Comparison of ENCODE assay signal across 12 cellular contexts in genomic region chr4:164949448-164950118, GRCh38. TPM values are rescaled to one million over a fixed set of nuclear protein-coding genes. Genes with fewer than 3 reads are reported as not detected.
DNase-seq lines count a peak whose midpoint lies in the region; FAIRE-seq and TF ChIP-seq lines count a peak whose summit lies in the region.
"Had no signal": no experiment of that assay in that cellular context is flagged by ENCODE, and none has a peak within 500 bp of the region (broad histone marks: within the 10 kb centered on the region; RNA-seq: fewer than 3 reads in every experiment).

No MANE protein-coding gene starts in this region.

- H3K4me3 ChIP-seq in breast epithelium (no peak overlapping the region), Karpas-422 (ENCODE audit: low read length) (no peak overlapping the region), esophagus squamous epithelium (no peak overlapping the region)

- H3K79me2 ChIP-seq in Karpas-422 (ENCODE audit: low read length) = no peaks in the 10 kb centered on the region

- H3K36me3 Mint-ChIP-seq in MCF 10A (ENCODE audit: insufficient read depth, unreplicated experiment) = no peaks in the 10 kb centered on the region
- H3K36me3 Mint-ChIP-seq: stimulated activated memory B cell treated with anti-CD40 and anti-IgM and Interleukin-4, amounts not matched to agents 10 μg/mL and 1 μg/mL and 100 μg/mL, for 72 hours had no signal

- no peak overlapping the region for H3K4me3 Mint-ChIP-seq in MCF 10A (ENCODE audit: unreplicated experiment)
- H3K4me3 Mint-ChIP-seq: stimulated activated memory B cell treated with anti-CD40 and anti-IgM and Interleukin-4, amounts not matched to agents 10 μg/mL and 1 μg/mL and 100 μg/mL, for 72 hours; T-helper 17 cell had no signal

- no peak for TF ChIP-seq POLR2A in breast epithelium (IDR thresholded peaks at IDR 0.05)
- no peak for TF ChIP-seq POLR2A in esophagus squamous epithelium (IDR thresholded peaks at IDR 0.05)

- no peaks in the 10 kb centered on the region for H3K27me3 ChIP-seq in breast epithelium
- no peaks in the 10 kb centered on the region for H3K27me3 ChIP-seq in Karpas-422 (ENCODE audit: low read length)
- peaks cover 0 to 13% (median 0%) of the 10 kb centered on the region in 4 donors for H3K27me3 ChIP-seq in esophagus squamous epithelium

- WGBS in esophagus squamous epithelium, 2 donors = 11 to 36% methylated on average over 1 of the region's 1 CpG

- no peaks in the 10 kb centered on the region for H3K9me2 ChIP-seq in Karpas-422 (replicated peaks; ENCODE audit: insufficient read depth, low read length)

- FAIRE-seq in endometrium (lab: Jason Lieb, UNC) = peak; percentile 70

- no peaks in the 10 kb centered on the region for H4K20me1 ChIP-seq in Karpas-422 (ENCODE audit: insufficient read depth, low read depth, low read length)

- CTCF ChIA-PET in MCF 10A (lab: Yijun Ruan, JAX) = interaction anchor here (0.6 to 7.3 kb wide), 12 partner anchors 9 to 181 kb away, joined by 3 to 72 read pairs (median 3); no protein-coding TSS in a partner anchor

- no peaks in the 10 kb centered on the region for H3K9me3 Mint-ChIP-seq in MCF 10A (ENCODE audit: unreplicated experiment)
- H3K9me3 Mint-ChIP-seq: stimulated activated memory B cell treated with anti-CD40 and anti-IgM and Interleukin-4, amounts not matched to agents 10 μg/mL and 1 μg/mL and 100 μg/mL, for 72 hours had no signal

- H3K4me2 ChIP-seq in Karpas-422 (ENCODE audit: low read depth, low read length, poor library complexity, severe bottlenecking) = no peak overlapping the region

- H3K9me3 ChIP-seq in breast epithelium = no peaks in the 10 kb centered on the region
- H3K9me3 ChIP-seq in Karpas-422 (ENCODE audit: low read length) = no peaks in the 10 kb centered on the region
- H3K9me3 ChIP-seq in esophagus squamous epithelium = no peaks in the 10 kb centered on the region

- BruUV-seq in MCF 10A (replicated peaks; lab: Mats Ljungman, UMichigan) = no TSS peak

- H3K4me1 Mint-ChIP-seq in MCF 10A (ENCODE audit: insufficient read depth, unreplicated experiment) = no peaks in the 10 kb centered on the region
- H3K4me1 Mint-ChIP-seq: stimulated activated memory B cell treated with anti-CD40 and anti-IgM and Interleukin-4, amounts not matched to agents 10 μg/mL and 1 μg/mL and 100 μg/mL, for 72 hours; T-helper 17 cell had no signal

- H3K4me1 ChIP-seq in breast epithelium = no peaks in the 10 kb centered on the region
- peaks cover 3% of the 10 kb centered on the region; the same call in 1 of the 2 replicates for H3K4me1 ChIP-seq in Karpas-422 (ENCODE audit: low read length)
- H3K4me1 ChIP-seq in esophagus squamous epithelium = no peaks in the 10 kb centered on the region

- intact Hi-C loops in MCF 10A (cut with micrococcal nuclease) = no loop called here
- intact Hi-C loops in breast epithelium (cut with DNase I; ENCODE audit: low total_unique reads) = no loop called here
- intact Hi-C loops in esophagus squamous epithelium (cut with DNase I) = no loop called here

- H2AFZ ChIP-seq in Karpas-422 (ENCODE audit: low read length) = no peak overlapping the region

- POLR2A ChIA-PET in MCF 10A (lab: Yijun Ruan, JAX) = interaction anchor here (0.6 to 1.7 kb wide), 4 partner anchors 10 to 170 kb away, joined by 3 to 4 read pairs (median 4); no protein-coding TSS in a partner anchor

- DNase-seq in MCF 10A (ENCODE audit: unreplicated experiment) = no peak
- no peak for DNase-seq in breast epithelium (ENCODE audit: low spot score in 2 of 2)
- DNase-seq in Karpas-422 = peak; percentile 70
- no peak for DNase-seq in esophagus squamous epithelium (lab: John Stamatoyannopoulos, UW)
- no peak for DNase-seq in SK-N-DZ (ENCODE audit: low spot score)
- no peak for DNase-seq in hippocampal formation (lab: John Stamatoyannopoulos, UW)
- DNase-seq in NCI-H510A treated with DMSO at 0.1 percent for 48 hours (lab: John Stamatoyannopoulos, UW) = no peak
- DNase-seq: cerebellar nuclear complex, GOT3, T-helper 17 cell had no signal

- peak; percentile 32 for TF ChIP-seq CTCF in MCF 10A (IDR thresholded peaks at IDR 0.05; ENCODE audit: unreplicated experiment)
- TF ChIP-seq CTCF in breast epithelium (IDR thresholded peaks at IDR 0.05) = no peak
- TF ChIP-seq CTCF in esophagus squamous epithelium (IDR thresholded peaks at IDR 0.05) = no peak

- no peak overlapping the region for H3K9ac ChIP-seq in Karpas-422 (ENCODE audit: low read length)

- no peaks in the 10 kb centered on the region for H3K27me3 Mint-ChIP-seq in MCF 10A (ENCODE audit: insufficient read depth, unreplicated experiment)

- H3K27ac ChIP-seq in breast epithelium (no peak overlapping the region), Karpas-422 (ENCODE audit: low read length) (no peak overlapping the region), esophagus squamous epithelium (no peak overlapping the region)

- H3K36me3 ChIP-seq in breast epithelium (no peaks in the 10 kb centered on the region), Karpas-422 (ENCODE audit: insufficient read depth, low read length) (no peaks in the 10 kb centered on the region), esophagus squamous epithelium (no peaks in the 10 kb centered on the region)

- H3K27ac Mint-ChIP-seq in MCF 10A (ENCODE audit: low read depth, unreplicated experiment) = no peak overlapping the region
- H3K27ac Mint-ChIP-seq: stimulated activated memory B cell treated with anti-CD40 and anti-IgM and Interleukin-4, amounts not matched to agents 10 μg/mL and 1 μg/mL and 100 μg/mL, for 72 hours; T-helper 17 cell had no signal

RNA-seq across cellular contexts. Expression of gene TRIM61, which starts 27.9 kb away (rescaled TPM):
- total RNA-seq in MCF 10A (2022) (0.26 TPM in 1 of 2 replicates, not detected in the other), breast epithelium (under 1 TPM; 0.33 to 0.96 (median 0.44) TPM), esophagus squamous epithelium (under 1 TPM in 1 of 4 donors, not detected in 3; 0.15 TPM)
- 6.9 and 8.4 TPM in 2 replicates for total RNA-seq in Karpas-422 (2014; rRNA removed; shearing (Covaris generic); ENCODE audit: low replicate concordance)
- not detected in 2 replicates for polyA plus RNA-seq in SK-N-DZ (2014; cell fraction: cytosol; rRNA removed)
- polyA plus RNA-seq in SK-N-DZ (2014; cell fraction: nucleus; rRNA removed) = not detected in 2 replicates
